ENCODE assay signal across 20 cellular contexts in genomic region chr4:175308236-175308635, GRCh38.
DNase-seq lines count a peak whose midpoint lies in the region; ATAC-seq, FAIRE-seq and TF ChIP-seq lines count a peak whose summit lies in the region.
"Had no signal": no experiment of that assay in that cellular context is flagged by ENCODE, and none has a peak within 500 bp of the region (broad histone marks: within the 10 kb centered on the region; RNA-seq: fewer than 3 reads in every experiment).

No MANE protein-coding gene starts in this region.

- peaks cover 23% of the 10 kb centered on the region for H3K4me1 ChIP-seq in skeletal muscle satellite cell (ENCODE audit: control insufficient read depth, insufficient read depth, low read length)
- H3K4me1 ChIP-seq: esophagus squamous epithelium, HAP-1 had no signal

- FAIRE-seq in RCC 7860 (lab: Jason Lieb, UNC), result no peak
- FAIRE-seq in D721Med (lab: Jason Lieb, UNC), result no peak

- DNase-seq in EH (ENCODE audit: low read depth) (peak; percentile 44), RCC 7860 (ENCODE audit: low spot score) (peak; percentile 39), fibroblast of the conjunctiva (ENCODE audit: low read depth) (peak; percentile 12), D721Med (ENCODE audit: insufficient read length, low spot score) (no peak)
- DNase-seq: activated CD8-positive, alpha-beta T cell treated with anti-CD3 and anti-CD28 coated beads, Interleukin-2, amount 10 ng/mL, durations not matched to agents 7 days and 5 days; activated naive CD8-positive, alpha-beta T cell treated with anti-CD3 and anti-CD28 coated beads, Interleukin-2, amount 10 ng/mL, durations not matched to agents 7 days and 5 days; caudate nucleus; esophagus squamous epithelium; Karpas-422; left colon; NCI-H1436; NCI-H2227 treated with DMSO at 0.1 percent for 48 hours; stimulated activated CD4-positive, alpha-beta T cell treated with anti-CD3 and anti-CD28 coated beads, Interleukin-2, amount 100 ng/mL, for 24 hours had no signal

- no peaks in the 10 kb centered on the region for H3K36me3 ChIP-seq in skeletal muscle satellite cell (ENCODE audit: insufficient read depth, low read length)
- H3K36me3 ChIP-seq: esophagus squamous epithelium, HAP-1 had no signal

- H3K9ac ChIP-seq in skeletal muscle satellite cell (ENCODE audit: low read depth, low read length), result no peak overlapping the region

- H3K27me3 ChIP-seq in skeletal muscle satellite cell (ENCODE audit: control insufficient read depth, insufficient read depth, low read length), result no peaks in the 10 kb centered on the region
- H3K27me3 ChIP-seq: esophagus squamous epithelium had no signal

- TF ChIP-seq CTCF in D721Med (IDR thresholded peaks at IDR 0.05; ENCODE audit: insufficient read depth, missing control alignments), result no peak

- no peak for ATAC-seq in esophagus mucosa
- no peak for ATAC-seq in GM19467 (IDR thresholded peaks at IDR 0.05; ENCODE audit: unreplicated experiment)
- ATAC-seq in GM21367 (IDR thresholded peaks at IDR 0.05; ENCODE audit: unreplicated experiment), result no peak
- ATAC-seq: activated CD8-positive, alpha-beta T cell treated with anti-CD3 and anti-CD28 coated beads, Interleukin-2, amount 10 ng/mL, durations not matched to agents 7 days and 5 days; left colon; Right ventricle myocardium inferior; sciatic nerve had no signal

- H3K4me2 ChIP-seq in skeletal muscle satellite cell (ENCODE audit: low read length), result peak overlapping the region; percentile 28

- H3K4me3 ChIP-seq in skeletal muscle satellite cell (ENCODE audit: low read length), result no peak overlapping the region
- H3K4me3 ChIP-seq: esophagus squamous epithelium, HAP-1 had no signal

- H3K9me3 ChIP-seq in skeletal muscle satellite cell (replicated peaks; ENCODE audit: low read length), result no peaks in the 10 kb centered on the region
- H3K9me3 ChIP-seq: esophagus squamous epithelium, HAP-1 had no signal
